8 cellular contexts compared by ENCODE assay signal in the genomic region with DNA sequence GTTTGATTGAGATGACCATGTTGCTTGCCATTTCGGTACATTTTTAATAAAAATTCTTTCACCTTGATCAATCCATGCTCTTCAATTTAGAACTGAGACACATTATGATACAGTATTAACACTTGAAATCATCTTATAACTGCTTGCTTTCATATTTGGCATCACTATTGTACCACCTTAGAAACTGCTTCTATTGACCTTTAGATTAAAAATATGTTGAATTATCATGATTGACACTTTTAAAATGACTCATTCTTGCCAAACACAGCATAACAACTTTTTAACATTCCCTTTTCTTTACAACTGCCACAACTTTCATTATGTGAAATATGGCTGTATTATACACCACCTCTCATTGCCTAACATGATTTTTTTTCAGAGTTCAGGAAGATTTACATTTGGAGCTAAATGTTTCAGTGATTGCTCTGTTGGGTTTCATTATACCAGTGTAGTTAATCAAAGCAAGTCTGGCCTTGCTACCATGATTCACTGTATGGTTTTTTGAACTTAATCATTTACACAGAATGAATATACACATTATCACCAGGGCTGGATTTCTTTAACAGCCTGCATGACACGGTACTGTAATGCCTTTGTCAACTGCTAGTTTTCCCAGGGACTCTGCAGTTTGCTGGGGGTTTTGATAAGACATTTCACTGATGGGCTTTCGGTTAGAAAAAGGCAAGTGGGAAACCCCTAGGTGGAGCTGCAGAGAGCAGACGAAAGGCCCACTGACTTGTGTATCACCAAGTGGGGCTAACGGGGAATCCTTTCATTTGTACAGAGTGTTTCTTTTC.
DNase-seq lines count a peak whose midpoint lies in the region; ATAC-seq and TF ChIP-seq lines count a peak whose summit lies in the region.

No MANE protein-coding gene starts in this region.

- no peaks in the 10 kb centered on the region for H3K4me1 ChIP-seq in heart right ventricle

- no peaks in the 10 kb centered on the region for H3K9me3 ChIP-seq in heart right ventricle

- DNase-seq in heart right ventricle (peak in 1 of 2 donors; percentile 8), left ventricle myocardium superior (no peak), SK-N-DZ (ENCODE audit: low spot score) (peak; percentile 54), epithelial cell of prostate (ENCODE audit: low read depth, low spot score) (peak; percentile 84), putamen (ENCODE audit: low spot score) (peak; percentile 77), NCI-H2196 (lab: John Stamatoyannopoulos, UW; ENCODE audit: unreplicated experiment) (no peak)
- no peak for DNase-seq in stimulated activated naive CD4-positive, alpha-beta T cell treated with Interleukin-2 at 50 U/mL for 16 hours (lab: John Stamatoyannopoulos, UW)

- H3K36me3 ChIP-seq in heart right ventricle = no peaks in the 10 kb centered on the region

- intact Hi-C loops in heart right ventricle (cut with DNase I) (loop anchor here in 1 of 10 donors (10.0 kb wide), 1 partner anchor 487 kb away; no protein-coding TSS in a partner anchor), left ventricle myocardium superior (cut with micrococcal nuclease) (no loop called here)

- WGBS in heart right ventricle, 2 donors = 51 to 53% methylated on average over 5 of the region's 5 CpGs

- H3K27ac ChIP-seq in heart right ventricle (no peak overlapping the region), epithelial cell of prostate (peak overlapping the region; percentile 54)

- no peaks in the 10 kb centered on the region for H3K27me3 ChIP-seq in heart right ventricle

- peak in 5 of 9 donors; percentile 14 to 46 (median 31) for TF ChIP-seq CTCF in heart right ventricle (IDR thresholded peaks at IDR 0.05)

- no peak overlapping the region for H3K4me3 ChIP-seq in heart right ventricle

- ATAC-seq in heart right ventricle (no peak), left ventricle myocardium superior (no peak), HG02870 (IDR thresholded peaks at IDR 0.05; ENCODE audit: unreplicated experiment) (peak; percentile 83)

Comparison
In these comparisons a context has a peak if more than half of its experiments do, and no peak if none do; other contexts are left out.
1. DNase-seq: peak in SK-N-DZ (single experiment), epithelial cell of prostate (single experiment) and putamen (single experiment); none in left ventricle myocardium superior (single experiment), stimulated activated naive CD4-positive, alpha-beta T cell treated with Interleukin-2 at 50 U/mL for 16 hours (single experiment) and NCI-H2196 (single experiment).